ENCODE assay signal across 14 cellular contexts in the genomic region with DNA sequence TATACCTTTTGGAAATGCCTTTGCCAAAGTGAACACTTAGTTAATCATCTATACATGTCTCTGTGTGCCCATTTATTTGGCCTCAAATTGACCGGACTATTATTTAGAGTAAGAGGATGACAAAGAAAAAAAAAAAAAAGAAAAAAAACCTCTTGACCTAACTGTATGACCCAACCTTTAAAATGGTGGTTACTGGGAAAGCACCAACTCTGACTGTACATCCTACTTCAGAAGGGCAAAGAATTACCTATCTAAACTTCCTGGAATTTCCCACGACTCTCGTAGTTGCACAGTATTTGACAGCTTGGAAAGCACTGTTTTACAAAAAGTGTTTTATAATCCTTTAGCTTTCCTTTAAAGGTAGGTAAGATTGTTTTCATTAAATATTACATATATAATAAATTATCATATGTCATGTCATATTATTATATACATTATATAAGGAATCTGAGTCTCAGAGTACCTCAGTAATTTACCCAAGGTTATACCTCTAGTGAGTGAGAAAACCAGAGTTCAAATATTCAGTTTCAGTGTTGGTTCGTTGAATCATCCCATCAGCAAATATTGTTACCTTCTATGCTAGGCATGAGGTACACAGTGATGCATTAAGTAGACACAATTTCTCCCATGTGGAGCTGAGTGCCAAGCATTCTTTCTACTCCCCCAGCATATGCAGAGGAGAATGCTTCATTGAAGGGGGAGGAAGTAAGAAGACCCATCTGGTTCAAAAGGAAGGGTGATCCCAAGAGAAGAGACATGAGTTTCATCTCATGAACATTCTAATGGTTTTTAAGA. TPM values are rescaled to one million over a fixed set of nuclear protein-coding genes. Genes with fewer than 3 reads are reported as not detected.
DNase-seq lines count a peak whose midpoint lies in the region; ATAC-seq, FAIRE-seq and TF ChIP-seq lines count a peak whose summit lies in the region.
"Had no signal": no experiment of that assay in that cellular context is flagged by ENCODE, and none has a peak within 500 bp of the region (broad histone marks: within the 10 kb centered on the region; RNA-seq: fewer than 3 reads in every experiment).

No MANE protein-coding gene starts in this region.

- H2AK5ac ChIP-seq in H1 (ENCODE audit: low read depth, low read length) = no peak overlapping the region

- H3K79me1 ChIP-seq in H1 (ENCODE audit: low read depth, low read length) = no peaks in the 10 kb centered on the region

- peaks cover 38% of the 10 kb centered on the region for H3K4me1 ChIP-seq in OCI-LY3 (ENCODE audit: low read length)
- H3K4me1 ChIP-seq in H1 (replicated peaks in 1 of 4; ENCODE audit: control insufficient read depth in 3 of 4, insufficient read depth in 4 of 4, low read length in 3 of 4) = no peaks in the 10 kb centered on the region
- H3K4me1 ChIP-seq in upper lobe of right lung = no peaks in the 10 kb centered on the region

- no peak overlapping the region for H2BK5ac ChIP-seq in H1 (ENCODE audit: low read depth, low read length)

- no peaks in the 10 kb centered on the region for H3K27me3 ChIP-seq in OCI-LY3 (ENCODE audit: low read depth, low read length)
- H3K27me3 ChIP-seq in H1 (replicated peaks in 1 of 4; ENCODE audit: control insufficient read depth in 3 of 4, extremely low read depth in 1 of 4, insufficient read depth in 3 of 4, low read length in 3 of 4) = no peaks in the 10 kb centered on the region
- H3K27me3 ChIP-seq in upper lobe of right lung = no peaks in the 10 kb centered on the region
- H3K27me3 ChIP-seq: MG63, right lobe of liver had no signal

- TF ChIP-seq RAD21 in H1 (IDR thresholded peaks at IDR 0.05 in 1 of 2, conservative IDR thresholded peaks at IDR 0.05 in 1 of 2; ENCODE audit: low read depth in 2 of 2, low read length in 2 of 2) = no peak

- H3K27ac ChIP-seq in OCI-LY3 (ENCODE audit: low read length) (peak overlapping the region; percentile 93), H1 (ENCODE audit: low read depth, low read length) (no peak overlapping the region), upper lobe of right lung (peak overlapping the region; percentile 48), caudate nucleus (ENCODE audit: low read depth, low read length) (no peak overlapping the region)
- H3K27ac ChIP-seq: C4-2B, right lobe of liver had no signal

- H3K9ac ChIP-seq in OCI-LY3 (ENCODE audit: low read length) (peak overlapping the region; percentile 96), H1 (replicated peaks in 1 of 4; ENCODE audit: extremely low read depth in 1 of 4, low read depth in 3 of 4, low read length in 3 of 4) (no peak overlapping the region)

- H3K79me2 ChIP-seq in OCI-LY3 (ENCODE audit: low read length) = peaks cover 100% of the 10 kb centered on the region
- H3K79me2 ChIP-seq in H1 (ENCODE audit: control insufficient read depth in 1 of 2, insufficient read depth in 2 of 2, low read length in 2 of 2) = no peaks in the 10 kb centered on the region

- H2BK20ac ChIP-seq in H1 (ENCODE audit: low read length) = no peak overlapping the region

- no peak overlapping the region for H3K4ac ChIP-seq in H1 (replicated peaks; ENCODE audit: insufficient read length, low read depth, low read length)

- peak overlapping the region; percentile 86 for H3K4me2 ChIP-seq in OCI-LY3 (ENCODE audit: low read length)
- H3K4me2 ChIP-seq in H1 (ENCODE audit: insufficient read depth in 1 of 2, low read depth in 2 of 2, low read length in 2 of 2) = no peak overlapping the region

- TF ChIP-seq EP300 in H1 (IDR thresholded peaks at IDR 0.05; ENCODE audit: borderline replicate concordance in 1 of 2, low read depth in 2 of 2, low read length in 2 of 2) = no peak

- no peaks in the 10 kb centered on the region for H3K23me2 ChIP-seq in H1 (ENCODE audit: low read depth, low read length)

- CTCF ChIA-PET in H1 (lab: Charles Lee; ENCODE audit: partially characterized antibody) = interaction anchor here (1.9 kb wide), 1 partner anchor 28 kb away, joined by 3 read pairs; no protein-coding TSS in a partner anchor

- no peak overlapping the region for H3K56ac ChIP-seq in H1 (replicated peaks; ENCODE audit: insufficient read length, low read depth, low read length)

- H4K5ac ChIP-seq in H1 (ENCODE audit: insufficient read length, low read depth, low read length) = no peak overlapping the region

- H3K14ac ChIP-seq in H1 (ENCODE audit: insufficient read length) = no peak overlapping the region

- H2BK120ac ChIP-seq in H1 (replicated peaks; ENCODE audit: low read depth, low read length) = no peak overlapping the region

- peak overlapping the region; percentile 80 for H3K4me3 ChIP-seq in OCI-LY3 (ENCODE audit: low read length)
- no peak overlapping the region for H3K4me3 ChIP-seq in H1 (ENCODE audit: extremely low read depth in 1 of 4, insufficient read depth in 2 of 4, low read depth in 3 of 4, low read length in 4 of 4)
- H3K4me3 ChIP-seq in upper lobe of right lung = no peak overlapping the region
- H3K4me3 ChIP-seq: MG63, right lobe of liver had no signal

- TF ChIP-seq CTCF in OCI-LY3 (IDR thresholded peaks at IDR 0.05; ENCODE audit: low read depth, low read length) (no peak), H1 (IDR thresholded peaks at IDR 0.05; ENCODE audit: control extremely low read depth in 1 of 3, insufficient read depth in 1 of 3, low read depth in 1 of 3, low read length in 3 of 3) (no peak), upper lobe of right lung (IDR thresholded peaks at IDR 0.05) (no peak)

- H2BK15ac ChIP-seq in H1 (ENCODE audit: low read length) = no peak overlapping the region

- H3K9me3 ChIP-seq in OCI-LY3 (ENCODE audit: insufficient read depth, low read length) (peaks cover 5% of the 10 kb centered on the region; the same call in 1 of the 2 replicates), H1 (ENCODE audit: insufficient read depth in 2 of 2, low read depth in 1 of 2, low read length in 1 of 2) (no peaks in the 10 kb centered on the region), upper lobe of right lung (no peaks in the 10 kb centered on the region)
- H3K9me3 ChIP-seq: MG63, right lobe of liver had no signal

- H3K23ac ChIP-seq in H1 (ENCODE audit: insufficient read length) = no peak overlapping the region

- H2BK12ac ChIP-seq in H1 (ENCODE audit: low read depth, low read length) = no peak overlapping the region

- no peak overlapping the region for H4K8ac ChIP-seq in H1 (ENCODE audit: extremely low read depth, insufficient read depth, low read length)

- no peak overlapping the region for H3K18ac ChIP-seq in H1 (ENCODE audit: extremely low read depth, low read length)

- ATAC-seq in upper lobe of right lung = no peak

- intact Hi-C loops in upper lobe of right lung (cut with DNase I) = no loop called here

- no peak for TF ChIP-seq POLR2A in H1 (IDR thresholded peaks at IDR 0.05; ENCODE audit: control extremely low read depth in 1 of 2, low read depth in 2 of 2, low read length in 2 of 2)

- 99% methylated on average over 4 of the region's 4 CpGs; no CpG with 5 or more reads in 1 of the 2 experiments for WGBS in H1 (ENCODE audit: extremely low coverage in 1 of 2, insufficient coverage in 1 of 2, insufficient read length in 1 of 2, insufficient replicate concordance in 2 of 2, low coverage in 1 of 2, low lambda C conversion rate in 2 of 2, missing lambda C conversion rate in 1 of 2), 2 experiments

- H3K36me3 ChIP-seq in OCI-LY3 (replicated peaks; ENCODE audit: low read depth, low read length) = peaks cover 62% of the 10 kb centered on the region
- no peaks in the 10 kb centered on the region for H3K36me3 ChIP-seq in H1 (ENCODE audit: control insufficient read depth in 2 of 4, insufficient read depth in 4 of 4, low read length in 3 of 4)
- H3K36me3 ChIP-seq in upper lobe of right lung = no peaks in the 10 kb centered on the region
- H3K36me3 ChIP-seq: MG63, right lobe of liver had no signal

- peak; percentile 24 for DNase-seq in stimulated activated CD4-positive, alpha-beta T cell treated with anti-CD3 and anti-CD28 coated beads, Interleukin-4, amount 100 ng/mL, for 24 hours
- DNase-seq in stimulated activated CD4-positive, alpha-beta T cell treated with anti-CD3 and anti-CD28 coated beads, Interleukin-2, amount 100 ng/mL, for 24 hours = no peak
- no peak for DNase-seq in H1 (ENCODE audit: low read depth in 1 of 2, low spot score in 2 of 2)
- no peak for DNase-seq in upper lobe of right lung
- no peak for DNase-seq in T-helper 9 cell
- no peak for DNase-seq in amniotic stem cell (lab: John Stamatoyannopoulos, UW)
- no peak for DNase-seq in caudate nucleus (lab: John Stamatoyannopoulos, UW)
- DNase-seq: dermis blood vessel endothelial cell, glutamatergic neuron, mesendoderm, MG63 had no signal

- H4K91ac ChIP-seq in H1 (replicated peaks; ENCODE audit: insufficient read length, low read length) = no peak overlapping the region

- no peak for FAIRE-seq in H1 (lab: Jason Lieb, UNC)

- H2AFZ ChIP-seq in OCI-LY3 (ENCODE audit: low read depth, low read length) (no peak overlapping the region), H1 (ENCODE audit: low read length) (0 out of 2 replicates have a peak overlapping the region, but pooled peaks have one; percentile 51)

- POLR2A ChIA-PET in H1 (lab: Charles Lee; ENCODE audit: partially characterized antibody) = no interaction called here

- H4K20me1 ChIP-seq in OCI-LY3 (ENCODE audit: insufficient read depth, low read length) (peaks cover 40% of the 10 kb centered on the region), H1 (replicated peaks in 1 of 2; ENCODE audit: control insufficient read depth in 1 of 2, insufficient read depth in 2 of 2, low read length in 2 of 2) (no peaks in the 10 kb centered on the region)

TF ChIP-seq in H1, 55 proteins besides CTCF, POLR2A, EP300 and RAD21:
- no peak for TF ChIP-seq CEBPB (IDR thresholded peaks at IDR 0.05; ENCODE audit: low read depth, low read length)

RNA-seq across cellular contexts. Expression of gene BCL2A1, which starts 5.0 kb away (rescaled TPM):
- total RNA-seq in H1 (2021; fragmentation: NEBNext Ultra II Directional; extraction: Animal tissue kit (Norgen Biotek cat#: 25700)) = not detected in 2 replicates
- not detected in 2 replicates for polyA plus RNA-seq in H1 (2011; rRNA removed)
- not detected for polyA plus RNA-seq in H1 (2011; cell fraction: cytosol; rRNA removed)
- not detected for polyA plus RNA-seq in H1 (2011; cell fraction: nucleus; rRNA removed)
- polyA plus RNA-seq in H1 (2012, experiment 1 of 2) = not detected in 4 replicates
- not detected for polyA plus RNA-seq in H1 (2012, experiment 2 of 2)
- not detected for polyA plus RNA-seq in H1 (2013, experiment 1 of 2)
- not detected for polyA plus RNA-seq in H1 (2013, experiment 2 of 2)
- not detected in 2 replicates for polyA minus RNA-seq in H1 (2011; rRNA and poly(A)+ RNA removed)
- not detected for polyA minus RNA-seq in H1 (2011; cell fraction: cytosol; rRNA and poly(A)+ RNA removed)
- not detected for polyA minus RNA-seq in H1 (2011; cell fraction: nucleus; rRNA and poly(A)+ RNA removed)
- total RNA-seq in upper lobe of right lung = 91.1 TPM
- total RNA-seq: dermis blood vessel endothelial cell had no signal

Comparison
In these comparisons a context has a peak if more than half of its experiments do, and no peak if none do; other contexts are left out.
1. H3K27ac ChIP-seq: peak in OCI-LY3 (single experiment) and upper lobe of right lung (single experiment); none in H1 (single experiment) and caudate nucleus (single experiment).
2. RNA of gene BCL2A1, which starts 5.0 kb away (total RNA-seq): 91.1 TPM in upper lobe of right lung (single experiment); not detected in H1; every median in the first group is over 10 times any median in the second.